Comparison of ENCODE assay signal across 8 cellular contexts in genomic region chr19:45770192-45771101, GRCh38.
A peak's percentile ranks its signal among the peaks of the same experiment; 100 is the strongest.
DNase-seq lines count a peak whose midpoint lies in the region; ATAC-seq lines count a peak whose summit lies in the region.

No MANE protein-coding gene starts in this region.

- ATAC-seq in GM21360 (IDR thresholded peaks at IDR 0.05; ENCODE audit: unreplicated experiment), result peak; percentile 50

- H3K27me3 ChIP-seq in NT2/D1 (ENCODE audit: insufficient read depth, insufficient read length), result no peaks in the 10 kb centered on the region

- peak overlapping the region; percentile 89 for H3K9ac ChIP-seq in NT2/D1 (ENCODE audit: insufficient read length, low read depth)

- H3K4me3 ChIP-seq in NT2/D1 (ENCODE audit: insufficient read length, low read depth), result peak overlapping the region; percentile 66

- DNase-seq in COLO668 (lab: John Stamatoyannopoulos, UW; ENCODE audit: unreplicated experiment) (peak; percentile 96), HUDEP-2 (lab: John Stamatoyannopoulos, UW; ENCODE audit: unreplicated experiment in 76 of 76) (peak; percentile 92 to 100 (median 99)), NT2/D1 (ENCODE audit: low read depth, low spot score) (peak; percentile 90), epidermal melanocyte (ENCODE audit: insufficient read length, low spot score) (peak; percentile 99), middle frontal gyrus (ENCODE audit: extremely low spot score, low spot score) (peak; percentile 62)
- DNase-seq in activated CD8-positive, alpha-beta memory T cell treated with anti-CD3 and anti-CD28 coated beads, Interleukin-2, amount 50 U/mL, for 48 hours, result peak; percentile 97
- peak; percentile 83 to 89 for DNase-seq in stimulated activated CD8-positive, alpha-beta memory T cell treated with anti-CD3 and anti-CD28 coated beads, Interleukin-2, amount 100 ng/mL, for 1 hour (ENCODE audit: low read depth in 2 of 2)

- H3K36me3 ChIP-seq in NT2/D1 (ENCODE audit: insufficient read depth, insufficient read length, low read length), result peaks cover 39% of the 10 kb centered on the region

- peaks cover 11% of the 10 kb centered on the region for H3K4me1 ChIP-seq in NT2/D1 (ENCODE audit: insufficient read depth, insufficient read length)

- H3K9me3 ChIP-seq in NT2/D1 (ENCODE audit: insufficient read depth, low read length), result no peaks in the 10 kb centered on the region

Comparison
In these comparisons a context has a peak if more than half of its experiments do, and no peak if none do; other contexts are left out.
1. Peak in every context shown above with its lines: DNase-seq, ATAC-seq and H3K4me3 ChIP-seq.